22 cellular contexts compared by ENCODE assay signal in the genomic region with DNA sequence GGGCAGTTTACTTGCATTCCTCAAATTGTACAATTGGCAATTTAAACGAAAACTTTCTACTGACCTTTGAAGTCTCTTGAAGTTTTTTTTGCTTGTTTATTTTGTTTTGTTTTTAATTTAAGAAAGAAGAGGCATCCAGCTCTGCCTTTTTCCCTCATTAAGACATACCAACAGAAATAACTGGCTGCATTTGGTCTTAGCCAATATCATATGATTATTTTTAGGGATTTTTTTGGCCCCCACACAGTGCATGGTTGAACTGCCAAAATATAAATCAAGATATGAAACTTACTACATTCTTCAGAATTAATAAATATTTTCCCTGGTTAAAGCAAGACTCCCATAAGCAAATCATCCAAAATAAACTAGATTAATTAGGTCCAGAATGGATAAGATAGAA.
"Had no signal": no experiment of that assay in that cellular context is flagged by ENCODE, and none has a peak within 500 bp of the region (broad histone marks: within the 10 kb centered on the region; RNA-seq: fewer than 3 reads in every experiment).

No MANE protein-coding gene starts in this region.

- H3K4me3 Mint-ChIP-seq: memory B cell; mesothelial cell of epicardium; natural killer cell; stimulated activated naive B cell treated with anti-CD40 and anti-IgM and Interleukin-4, amounts not matched to agents 10 μg/mL and 1 μg/mL and 100 μg/mL, for 72 hours; stimulated activated naive CD8-positive, alpha-beta T cell treated with anti-CD3 and anti-CD28 coated beads, Interleukin-15, amount 100 ng/mL, for 72 hours had no signal

- H3K4me1 Mint-ChIP-seq: memory B cell; stimulated activated naive B cell treated with anti-CD40 and anti-IgM and Interleukin-4, amounts not matched to agents 10 μg/mL and 1 μg/mL and 100 μg/mL, for 72 hours; stimulated activated naive CD8-positive, alpha-beta T cell treated with anti-CD3 and anti-CD28 coated beads, Interleukin-15, amount 100 ng/mL, for 72 hours had no signal

- H3K27ac ChIP-seq: epithelial cell of prostate, esophagus muscularis mucosa, gastroesophageal sphincter, lower lobe of right lung, parathyroid adenoma, prostate gland had no signal

- H3K36me3 Mint-ChIP-seq: memory B cell; natural killer cell; stimulated activated naive B cell treated with anti-CD40 and anti-IgM and Interleukin-4, amounts not matched to agents 10 μg/mL and 1 μg/mL and 100 μg/mL, for 72 hours had no signal

- H3K27ac Mint-ChIP-seq: memory B cell; natural killer cell; stimulated activated naive B cell treated with anti-CD40 and anti-IgM and Interleukin-4, amounts not matched to agents 10 μg/mL and 1 μg/mL and 100 μg/mL, for 72 hours had no signal

- ATAC-seq: gastroesophageal sphincter; left lobe of liver; lower lobe of right lung; natural killer cell; sciatic nerve; stimulated activated naive B cell treated with anti-CD40 and anti-IgM and Interleukin-4, amounts not matched to agents 10 μg/mL and 1 μg/mL and 100 μg/mL, for 72 hours; stimulated activated naive CD8-positive, alpha-beta T cell treated with anti-CD3 and anti-CD28 coated beads, Interleukin-15, amount 100 ng/mL, for 72 hours had no signal

- H3K27me3 ChIP-seq: esophagus muscularis mucosa, gastroesophageal sphincter, testis had no signal

- H3K4me3 ChIP-seq: esophagus muscularis mucosa, gastroesophageal sphincter, lower lobe of right lung, prostate gland, testis had no signal

- DNase-seq: effector memory CD4-positive, alpha-beta T cell; foreskin fibroblast; glutamatergic neuron; islet precursor cell; lower lobe of right lung; natural killer cell; occipital lobe; stimulated activated CD4-positive, alpha-beta T cell treated with anti-CD3 and anti-CD28 coated beads, Interleukin-2, amount 100 ng/mL, for 24 hours; stimulated activated CD4-positive, alpha-beta T cell treated with anti-CD3 and anti-CD28 coated beads, Interleukin-4, amount 100 ng/mL, for 4 hours; stimulated activated naive B cell treated with anti-CD40 and anti-IgM and Interleukin-4, amounts not matched to agents 10 μg/mL and 1 μg/mL and 100 μg/mL, for 72 hours; stimulated activated naive CD8-positive, alpha-beta T cell treated with anti-CD3 and anti-CD28 coated beads, Interleukin-15, amount 100 ng/mL, for 72 hours; testis; trophoblast cell had no signal

- H3K4me1 ChIP-seq: parathyroid adenoma, prostate gland had no signal

- H3K9me3 Mint-ChIP-seq: memory B cell; natural killer cell; stimulated activated naive CD8-positive, alpha-beta T cell treated with anti-CD3 and anti-CD28 coated beads, Interleukin-15, amount 100 ng/mL, for 72 hours had no signal

- H3K79me2 ChIP-seq: parathyroid adenoma had no signal

- H2AFZ ChIP-seq: parathyroid adenoma had no signal

- H3K36me3 ChIP-seq: esophagus muscularis mucosa, gastroesophageal sphincter, lower lobe of right lung, prostate gland had no signal

- H3K9ac ChIP-seq: parathyroid adenoma had no signal

- H3K27me3 Mint-ChIP-seq: stimulated activated naive B cell treated with anti-CD40 and anti-IgM and Interleukin-4, amounts not matched to agents 10 μg/mL and 1 μg/mL and 100 μg/mL, for 72 hours had no signal

- H3K9me3 ChIP-seq: esophagus muscularis mucosa, gastroesophageal sphincter, lower lobe of right lung, prostate gland, testis had no signal
